23 cellular contexts compared by ENCODE assay signal in genomic region chr1:147570907-147571306, GRCh38.
"Had no signal": no experiment of that assay in that cellular context is flagged by ENCODE, and none has a peak within 500 bp of the region (broad histone marks: within the 10 kb centered on the region; RNA-seq: fewer than 3 reads in every experiment).

No MANE protein-coding gene starts in this region.

- H3K4me3 Mint-ChIP-seq: mesothelial cell of epicardium; naive B cell; natural killer cell; nephron progenitor cell; neural progenitor cell; stimulated activated naive B cell treated with anti-CD40 and anti-IgM and Interleukin-4, amounts not matched to agents 10 μg/mL and 1 μg/mL and 100 μg/mL, for 72 hours had no signal

- ATAC-seq: natural killer cell; right cardiac atrium; sciatic nerve; stimulated activated naive B cell treated with anti-CD40 and anti-IgM and Interleukin-4, amounts not matched to agents 10 μg/mL and 1 μg/mL and 100 μg/mL, for 72 hours had no signal

- DNase-seq: islet precursor cell; left ventricle myocardium inferior; mesendoderm; naive B cell; natural killer cell; nephron progenitor cell; occipital lobe; ovary; retina; right cardiac atrium; stimulated activated CD4-positive, alpha-beta T cell treated with anti-CD3 and anti-CD28 coated beads, Interleukin-12 subunit alpha, Interleukin-12 subunit beta, amount 100 ng/mL, for 4 hours; stimulated activated CD4-positive, alpha-beta T cell treated with anti-CD3 and anti-CD28 coated beads, Interleukin-15, amount 100 ng/mL, for 24 hours; stimulated activated CD4-positive, alpha-beta T cell treated with anti-CD3 and anti-CD28 coated beads, Interleukin-2, amount 100 ng/mL, for 24 hours; stimulated activated CD4-positive, alpha-beta T cell treated with anti-CD3 and anti-CD28 coated beads, Interleukin-4, amount 100 ng/mL, for 1 hour; stimulated activated naive B cell treated with anti-CD40 and anti-IgM and Interleukin-4, amounts not matched to agents 10 μg/mL and 1 μg/mL and 100 μg/mL, for 72 hours; stomach; testis; thyroid gland; transverse colon; upper lobe of left lung had no signal

- H3K27ac Mint-ChIP-seq: mesothelial cell of epicardium; naive B cell; natural killer cell; nephron progenitor cell; stimulated activated naive B cell treated with anti-CD40 and anti-IgM and Interleukin-4, amounts not matched to agents 10 μg/mL and 1 μg/mL and 100 μg/mL, for 72 hours had no signal

- H3K9me3 Mint-ChIP-seq: mesothelial cell of epicardium; natural killer cell; nephron progenitor cell; neural progenitor cell; stimulated activated naive B cell treated with anti-CD40 and anti-IgM and Interleukin-4, amounts not matched to agents 10 μg/mL and 1 μg/mL and 100 μg/mL, for 72 hours had no signal

- H3K4me1 Mint-ChIP-seq: natural killer cell; stimulated activated naive B cell treated with anti-CD40 and anti-IgM and Interleukin-4, amounts not matched to agents 10 μg/mL and 1 μg/mL and 100 μg/mL, for 72 hours had no signal

- H3K36me3 Mint-ChIP-seq: naive B cell; natural killer cell; stimulated activated naive B cell treated with anti-CD40 and anti-IgM and Interleukin-4, amounts not matched to agents 10 μg/mL and 1 μg/mL and 100 μg/mL, for 72 hours had no signal
